Comparison of ENCODE assay signal across 7 cellular contexts in genomic region chr3:44338828-44339127, GRCh38. TPM values are rescaled to one million over a fixed set of nuclear protein-coding genes. Genes with fewer than 3 reads are reported as not detected.
DNase-seq lines count a peak whose midpoint lies in the region; ATAC-seq and TF ChIP-seq lines count a peak whose summit lies in the region.

No MANE protein-coding gene starts in this region.

- H3K9me3 ChIP-seq in iPS DF 6.9 (ENCODE audit: control insufficient read depth, insufficient read depth, low read length) = no peaks in the 10 kb centered on the region

- peaks cover 47% of the 10 kb centered on the region for H3K4me1 Mint-ChIP-seq in HFFc6 (ENCODE audit: low read depth)
- peaks cover 18% of the 10 kb centered on the region for H3K4me1 Mint-ChIP-seq in activated CD8-positive, alpha-beta T cell treated with anti-CD3 and anti-CD28 coated beads for 36 hours (ENCODE audit: low read depth)
- H3K4me1 Mint-ChIP-seq in stimulated activated memory B cell treated with anti-CD40 and anti-IgM and Interleukin-4, amounts not matched to agents 10 μg/mL and 1 μg/mL and 100 μg/mL, for 72 hours = peaks cover 25% of the 10 kb centered on the region

- TF ChIP-seq CTCF in HFFc6 (IDR thresholded peaks at IDR 0.05) = no peak
- no peak for TF ChIP-seq CTCF in activated CD8-positive, alpha-beta T cell treated with anti-CD3 and anti-CD28 coated beads for 36 hours (IDR thresholded peaks at IDR 0.05)

- no CpG with 5 or more reads among the region's 15 CpGs for WGBS in iPS DF 6.9 (ENCODE audit: insufficient coverage, insufficient read length)

- no peak overlapping the region for H3K27ac ChIP-seq in iPS DF 6.9 (ENCODE audit: low read length)

- H3K36me3 Mint-ChIP-seq in HFFc6 (ENCODE audit: low read depth) = 0 out of 2 replicates have a peak, but pooled peaks cover 5% of the 10 kb centered on the region
- peaks cover 5% of the 10 kb centered on the region for H3K36me3 Mint-ChIP-seq in activated CD8-positive, alpha-beta T cell treated with anti-CD3 and anti-CD28 coated beads for 36 hours (ENCODE audit: low read depth)
- no peaks in the 10 kb centered on the region for H3K36me3 Mint-ChIP-seq in stimulated activated memory B cell treated with anti-CD40 and anti-IgM and Interleukin-4, amounts not matched to agents 10 μg/mL and 1 μg/mL and 100 μg/mL, for 72 hours

- ATAC-seq in activated CD8-positive, alpha-beta T cell treated with anti-CD3 and anti-CD28 coated beads for 36 hours = no peak
- ATAC-seq in stimulated activated memory B cell treated with anti-CD40 and anti-IgM and Interleukin-4, amounts not matched to agents 10 μg/mL and 1 μg/mL and 100 μg/mL, for 72 hours = no peak
- no peak for ATAC-seq in HG03097 (IDR thresholded peaks at IDR 0.05; ENCODE audit: low FRiP score, unreplicated experiment)

- no peaks in the 10 kb centered on the region for H3K36me3 ChIP-seq in iPS DF 6.9 (ENCODE audit: control insufficient read depth, insufficient read depth, low read length)

- peaks cover 2% of the 10 kb centered on the region; the same call in 1 of the 2 replicates for H3K4me1 ChIP-seq in iPS DF 6.9 (ENCODE audit: control insufficient read depth, insufficient read depth, low read length)

- no peaks in the 10 kb centered on the region for H3K9me3 Mint-ChIP-seq in HFFc6
- no peaks in the 10 kb centered on the region for H3K9me3 Mint-ChIP-seq in activated CD8-positive, alpha-beta T cell treated with anti-CD3 and anti-CD28 coated beads for 36 hours
- no peaks in the 10 kb centered on the region for H3K9me3 Mint-ChIP-seq in stimulated activated memory B cell treated with anti-CD40 and anti-IgM and Interleukin-4, amounts not matched to agents 10 μg/mL and 1 μg/mL and 100 μg/mL, for 72 hours

- CTCF ChIA-PET in activated CD8-positive, alpha-beta T cell treated with anti-CD3 and anti-CD28 coated beads for 36 hours (lab: Charles Lee) = interaction anchor here (1.3 to 1.8 kb wide), 3 partner anchors 15 to 172 kb away, joined by 3 to 11 read pairs (median 4); no protein-coding TSS in a partner anchor

- H3K4me3 Mint-ChIP-seq in HFFc6 = peak overlapping the region; percentile 100
- peak overlapping the region; percentile 99 for H3K4me3 Mint-ChIP-seq in activated CD8-positive, alpha-beta T cell treated with anti-CD3 and anti-CD28 coated beads for 36 hours
- H3K4me3 Mint-ChIP-seq in stimulated activated memory B cell treated with anti-CD40 and anti-IgM and Interleukin-4, amounts not matched to agents 10 μg/mL and 1 μg/mL and 100 μg/mL, for 72 hours = peak overlapping the region; percentile 97

- H3K27me3 Mint-ChIP-seq in HFFc6 (ENCODE audit: insufficient read depth) = peaks cover 3% of the 10 kb centered on the region
- H3K27me3 Mint-ChIP-seq in activated CD8-positive, alpha-beta T cell treated with anti-CD3 and anti-CD28 coated beads for 36 hours = no peaks in the 10 kb centered on the region
- H3K27me3 Mint-ChIP-seq in stimulated activated memory B cell treated with anti-CD40 and anti-IgM and Interleukin-4, amounts not matched to agents 10 μg/mL and 1 μg/mL and 100 μg/mL, for 72 hours = no peaks in the 10 kb centered on the region

- intact Hi-C loops in activated CD8-positive, alpha-beta T cell treated with anti-CD3 and anti-CD28 coated beads for 36 hours (cut with micrococcal nuclease) = no loop called here

- DNase-seq in HFFc6 (no peak), iPS DF 6.9 (ENCODE audit: low read depth, low spot score) (no peak), A172 (ENCODE audit: low spot score) (no peak)
- no peak for DNase-seq in activated CD8-positive, alpha-beta T cell treated with anti-CD3 and anti-CD28 coated beads for 36 hours
- DNase-seq in stimulated activated CD8-positive, alpha-beta memory T cell treated with anti-CD3 and anti-CD28 coated beads, Interleukin-4, amount 100 ng/mL, for 48 hours = no peak

- POLR2A ChIA-PET in activated CD8-positive, alpha-beta T cell treated with anti-CD3 and anti-CD28 coated beads for 36 hours (lab: Charles Lee) = interaction anchor here (0.7 to 1.3 kb wide), 3 partner anchors 22 to 172 kb away, joined by 3 to 5 read pairs (median 4); no protein-coding TSS in a partner anchor

- H3K27ac Mint-ChIP-seq in HFFc6 = peak overlapping the region; percentile 91
- H3K27ac Mint-ChIP-seq in activated CD8-positive, alpha-beta T cell treated with anti-CD3 and anti-CD28 coated beads for 36 hours = peak overlapping the region; percentile 98
- H3K27ac Mint-ChIP-seq in stimulated activated memory B cell treated with anti-CD40 and anti-IgM and Interleukin-4, amounts not matched to agents 10 μg/mL and 1 μg/mL and 100 μg/mL, for 72 hours = peak overlapping the region; percentile 96

- H3K27me3 ChIP-seq in iPS DF 6.9 (ENCODE audit: control insufficient read depth, insufficient read depth, low read length) = no peaks in the 10 kb centered on the region

- H3K4me3 ChIP-seq in iPS DF 6.9 (ENCODE audit: low read length) = peak overlapping the region; percentile 88; the same call in 1 of the 2 replicates

RNA-seq across cellular contexts. Expression of gene TCAIM, which starts 0.2 kb away (rescaled TPM):
- total RNA-seq in HFFc6 (2021; fragmentation: NEBNext Ultra II Directional; extraction: Animal tissue kit (Norgen Biotek cat#: 25700)) = 10 to 100 TPM; 18.4 to 22.4 (median 20.4) TPM
- total RNA-seq in activated CD8-positive, alpha-beta T cell treated with anti-CD3 and anti-CD28 coated beads for 36 hours = 10 to 100 TPM; 14.3 to 15.1 TPM
- total RNA-seq in A172 (2014; rRNA removed; shearing (Covaris generic)) = 22.9 and 27.6 TPM in 2 replicates
